15 cellular contexts compared by ENCODE assay signal in the genomic region with DNA sequence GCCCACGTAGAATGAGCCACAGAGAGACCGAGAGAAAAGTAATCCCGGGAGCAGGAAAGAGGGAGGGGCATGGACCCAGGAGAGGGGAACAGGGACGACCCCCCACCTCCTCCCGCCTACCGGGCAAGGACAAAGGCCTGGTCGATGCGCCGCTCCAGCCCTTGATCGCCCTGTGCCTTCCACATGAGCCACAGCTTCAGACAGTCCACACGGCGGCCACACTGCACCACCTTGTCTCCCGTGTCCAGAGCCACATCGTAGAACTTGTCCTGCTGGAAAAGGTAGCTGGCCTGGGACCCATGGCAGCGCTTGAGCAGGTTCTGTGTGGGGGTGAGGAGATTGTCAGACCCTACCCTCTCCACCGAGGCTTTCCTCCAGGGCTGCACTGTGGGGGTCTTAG. TPM values are rescaled to one million over a fixed set of nuclear protein-coding genes. Genes with fewer than 3 reads are reported as not detected.
DNase-seq lines count a peak whose midpoint lies in the region; ATAC-seq, FAIRE-seq and TF ChIP-seq lines count a peak whose summit lies in the region.
"Had no signal": no experiment of that assay in that cellular context is flagged by ENCODE, and none has a peak within 500 bp of the region (broad histone marks: within the 10 kb centered on the region; RNA-seq: fewer than 3 reads in every experiment).

No MANE protein-coding gene starts in this region.

- no peaks in the 10 kb centered on the region for H3K36me3 Mint-ChIP-seq in activated CD4-positive, alpha-beta T cell treated with anti-CD3 and anti-CD28 coated beads for 36 hours (ENCODE audit: low read depth)
- H3K36me3 Mint-ChIP-seq in activated CD4-positive, alpha-beta T cell treated with anti-CD3 and anti-CD28 coated beads, Interleukin-2, amount 10 ng/mL, durations not matched to agents 24 days and 14 days (ENCODE audit: low read depth) = no peaks in the 10 kb centered on the region
- H3K36me3 Mint-ChIP-seq: memory B cell had no signal

- H3K27me3 ChIP-seq in MM.1S (replicated peaks; ENCODE audit: insufficient read depth, low read length) (no peaks in the 10 kb centered on the region), H1 (replicated peaks in 1 of 4; ENCODE audit: control insufficient read depth in 3 of 4, extremely low read depth in 1 of 4, insufficient read depth in 3 of 4, low read length in 3 of 4) (peaks cover 0 to 13% (median 7%) of the 10 kb centered on the region in 4 experiments; a peak in 5 of 7 replicates)

- H2BK15ac ChIP-seq in H1 (ENCODE audit: low read length) = no peak overlapping the region

- CTCF ChIA-PET in activated CD4-positive, alpha-beta T cell treated with anti-CD3 and anti-CD28 coated beads for 36 hours (lab: Charles Lee) = interaction anchor here (0.6 to 7.7 kb wide), 51 partner anchors 9 to 1817 kb away, joined by 3 to 94 read pairs (median 4); partner anchors contain the start of genes AAAS, CSAD, ESPL1 and PFDN5
- CTCF ChIA-PET in H1 (lab: Charles Lee; ENCODE audit: partially characterized antibody) = interaction anchor here (0.6 to 8.2 kb wide), 61 partner anchors 9 to 1253 kb away, joined by 3 to 101 read pairs (median 6); partner anchors contain the start of genes AAAS, CSAD, ESPL1 and IGFBP6

- no peak overlapping the region for H2AFZ ChIP-seq in MM.1S (ENCODE audit: low read length)
- no peak overlapping the region for H2AFZ ChIP-seq in H1 (ENCODE audit: low read length)

- no peak for TF ChIP-seq RAD21 in H1 (IDR thresholded peaks at IDR 0.05 in 1 of 2, conservative IDR thresholded peaks at IDR 0.05 in 1 of 2; ENCODE audit: low read depth in 2 of 2, low read length in 2 of 2)

- H3K23me2 ChIP-seq in H1 (ENCODE audit: low read depth, low read length) = no peaks in the 10 kb centered on the region

- no peak overlapping the region for H2BK20ac ChIP-seq in H1 (ENCODE audit: low read length)

- no peak overlapping the region for H3K27ac ChIP-seq in MM.1S (ENCODE audit: low read length)
- H3K27ac ChIP-seq in H1 (ENCODE audit: low read depth, low read length) = no peak overlapping the region

- H4K91ac ChIP-seq in H1 (replicated peaks; ENCODE audit: insufficient read length, low read length) = no peak overlapping the region

- H2BK5ac ChIP-seq in H1 (ENCODE audit: low read depth, low read length) = peak overlapping the region; percentile 16; the same call in 1 of the 2 replicates

- no peak for TF ChIP-seq CTCF in MM.1S (IDR thresholded peaks at IDR 0.05; ENCODE audit: low read length)
- TF ChIP-seq CTCF in H1 (IDR thresholded peaks at IDR 0.05; ENCODE audit: control extremely low read depth in 1 of 3, insufficient read depth in 1 of 3, low read depth in 1 of 3, low read length in 3 of 3) = no peak

- peaks cover 7% of the 10 kb centered on the region; the same call in 1 of the 2 replicates for H3K4me1 ChIP-seq in MM.1S (ENCODE audit: low read length)
- H3K4me1 ChIP-seq in H1 (replicated peaks in 1 of 4; ENCODE audit: control insufficient read depth in 3 of 4, insufficient read depth in 4 of 4, low read length in 3 of 4) = peaks cover 0 to 3% (median 1%) of the 10 kb centered on the region in 4 experiments; a peak in 2 of 7 replicates

- TF ChIP-seq EP300 in H1 (IDR thresholded peaks at IDR 0.05; ENCODE audit: borderline replicate concordance in 1 of 2, low read depth in 2 of 2, low read length in 2 of 2) = no peak

- no peaks in the 10 kb centered on the region for H3K9me2 ChIP-seq in MM.1S (replicated peaks; ENCODE audit: insufficient read depth, low read length)

- WGBS in H1 (ENCODE audit: extremely low coverage in 1 of 2, insufficient coverage in 1 of 2, insufficient read length in 1 of 2, insufficient replicate concordance in 2 of 2, low coverage in 1 of 2, low lambda C conversion rate in 2 of 2, missing lambda C conversion rate in 1 of 2), 2 experiments = 77% methylated on average over 10 of the region's 16 CpGs; no CpG with 5 or more reads in 1 of the 2 experiments

- POLR2A ChIA-PET in activated CD4-positive, alpha-beta T cell treated with anti-CD3 and anti-CD28 coated beads for 36 hours (lab: Charles Lee) = interaction anchor here (0.6 to 1.3 kb wide), 3 partner anchors 21 to 100 kb away, joined by 3 to 4 read pairs (median 3); partner anchors contain the start of gene CSAD
- POLR2A ChIA-PET in H1 (lab: Charles Lee; ENCODE audit: partially characterized antibody) = interaction anchor here (1.0 to 3.9 kb wide), 13 partner anchors 9 to 161 kb away, joined by 3 to 18 read pairs (median 4); partner anchors contain the start of genes CSAD and ZNF740

- H3K4me3 ChIP-seq in MM.1S (ENCODE audit: low read length) (no peak overlapping the region), H1 (ENCODE audit: extremely low read depth in 1 of 4, insufficient read depth in 2 of 4, low read depth in 3 of 4, low read length in 4 of 4) (peak overlapping the region in 1 of 4 experiments; percentile 45; a peak in 2 of 8 replicates)

- H3K4me3 Mint-ChIP-seq in activated CD4-positive, alpha-beta T cell treated with anti-CD3 and anti-CD28 coated beads for 36 hours = peak overlapping the region; percentile 27
- no peak overlapping the region for H3K4me3 Mint-ChIP-seq in activated CD4-positive, alpha-beta T cell treated with anti-CD3 and anti-CD28 coated beads, Interleukin-2, amount 10 ng/mL, durations not matched to agents 24 days and 14 days
- H3K4me3 Mint-ChIP-seq: memory B cell; naive thymus-derived CD8-positive, alpha-beta T cell had no signal

- H3K9me3 ChIP-seq in MM.1S (replicated peaks; ENCODE audit: insufficient read depth, low read length) (no peaks in the 10 kb centered on the region), H1 (ENCODE audit: insufficient read depth in 2 of 2, low read depth in 1 of 2, low read length in 1 of 2) (no peaks in the 10 kb centered on the region)

- no peaks in the 10 kb centered on the region for H3K79me1 ChIP-seq in H1 (ENCODE audit: low read depth, low read length)

- H3K9ac ChIP-seq in MM.1S (ENCODE audit: low read length) (no peak overlapping the region), H1 (replicated peaks in 1 of 4; ENCODE audit: extremely low read depth in 1 of 4, low read depth in 3 of 4, low read length in 3 of 4) (no peak overlapping the region)

- H3K4me1 Mint-ChIP-seq in activated CD4-positive, alpha-beta T cell treated with anti-CD3 and anti-CD28 coated beads for 36 hours = peaks cover 11% of the 10 kb centered on the region
- peaks cover 9% of the 10 kb centered on the region for H3K4me1 Mint-ChIP-seq in activated CD4-positive, alpha-beta T cell treated with anti-CD3 and anti-CD28 coated beads, Interleukin-2, amount 10 ng/mL, durations not matched to agents 24 days and 14 days

- H3F3A ChIP-seq in MM.1S (ENCODE audit: insufficient read depth, low read length) = 0 out of 2 replicates have a peak, but pooled peaks cover 5% of the 10 kb centered on the region

- no peak overlapping the region for H4K8ac ChIP-seq in H1 (ENCODE audit: extremely low read depth, insufficient read depth, low read length)

- no peak for DNase-seq in activated CD4-positive, alpha-beta T cell treated with anti-CD3 and anti-CD28 coated beads for 36 hours
- no peak for DNase-seq in activated CD4-positive, alpha-beta T cell treated with anti-CD3 and anti-CD28 coated beads, Interleukin-2, amount 10 ng/mL, durations not matched to agents 24 days and 14 days
- DNase-seq in MM.1S (no peak), H1 (ENCODE audit: low read depth in 1 of 2, low spot score in 2 of 2) (no peak), sciatic nerve (ENCODE audit: low spot score) (no peak), NCI-H1930 (lab: John Stamatoyannopoulos, UW) (no peak)

- H2AK5ac ChIP-seq in H1 (ENCODE audit: low read depth, low read length) = no peak overlapping the region

- H2BK12ac ChIP-seq in H1 (ENCODE audit: low read depth, low read length) = no peak overlapping the region

- no peak for FAIRE-seq in H1 (lab: Jason Lieb, UNC)
- FAIRE-seq: astrocyte, small intestine had no signal

- H4K20me1 ChIP-seq in MM.1S (ENCODE audit: insufficient read depth, low read length) (no peaks in the 10 kb centered on the region), H1 (replicated peaks in 1 of 2; ENCODE audit: control insufficient read depth in 1 of 2, insufficient read depth in 2 of 2, low read length in 2 of 2) (no peaks in the 10 kb centered on the region)

- no peak overlapping the region for H3K23ac ChIP-seq in H1 (ENCODE audit: insufficient read length)

- H2BK120ac ChIP-seq in H1 (replicated peaks; ENCODE audit: low read depth, low read length) = no peak overlapping the region

- H3K27ac Mint-ChIP-seq in activated CD4-positive, alpha-beta T cell treated with anti-CD3 and anti-CD28 coated beads for 36 hours = no peak overlapping the region
- H3K27ac Mint-ChIP-seq in activated CD4-positive, alpha-beta T cell treated with anti-CD3 and anti-CD28 coated beads, Interleukin-2, amount 10 ng/mL, durations not matched to agents 24 days and 14 days = no peak overlapping the region
- H3K27ac Mint-ChIP-seq: memory B cell had no signal

- no peak overlapping the region for H3K4ac ChIP-seq in H1 (replicated peaks; ENCODE audit: insufficient read length, low read depth, low read length)

- no peak overlapping the region for H3K14ac ChIP-seq in H1 (ENCODE audit: insufficient read length)

- no peaks in the 10 kb centered on the region for H3K9me3 Mint-ChIP-seq in activated CD4-positive, alpha-beta T cell treated with anti-CD3 and anti-CD28 coated beads for 36 hours (ENCODE audit: low read depth)
- no peaks in the 10 kb centered on the region for H3K9me3 Mint-ChIP-seq in activated CD4-positive, alpha-beta T cell treated with anti-CD3 and anti-CD28 coated beads, Interleukin-2, amount 10 ng/mL, durations not matched to agents 24 days and 14 days
- H3K9me3 Mint-ChIP-seq: memory B cell; naive thymus-derived CD8-positive, alpha-beta T cell had no signal

- H3K56ac ChIP-seq in H1 (replicated peaks; ENCODE audit: insufficient read length, low read depth, low read length) = no peak overlapping the region

- H3K4me2 ChIP-seq in MM.1S (ENCODE audit: low read depth, low read length) (0 out of 2 replicates have a peak overlapping the region, but pooled peaks have one; percentile 35), H1 (ENCODE audit: insufficient read depth in 1 of 2, low read depth in 2 of 2, low read length in 2 of 2) (peak overlapping the region; percentile 3 to 54; a peak in 3 of 4 replicates)

- intact Hi-C loops in activated CD4-positive, alpha-beta T cell treated with anti-CD3 and anti-CD28 coated beads for 36 hours (cut with DNase I, micrococcal nuclease) = loop anchor here (1.0 to 2.0 kb wide), 12 partner anchors 20 to 185 kb away; partner anchors contain the start of genes PFDN5 (in 2 of the 2), AAAS (in 1 of the 2), CSAD (in 1 of the 2) and ESPL1 (in 1 of the 2)
- intact Hi-C loops in activated CD4-positive, alpha-beta T cell treated with anti-CD3 and anti-CD28 coated beads, Interleukin-2, amount 10 ng/mL, durations not matched to agents 24 days and 14 days (cut with micrococcal nuclease) = loop anchor here (1.0 to 5.0 kb wide), 9 partner anchors 30 to 185 kb away; partner anchors contain the start of genes AAAS, ESPL1 and PFDN5
- intact Hi-C loops in sciatic nerve (cut with DNase I) = loop anchor here (5.0 kb wide), 1 partner anchor 37 kb away; no protein-coding TSS in a partner anchor

- no peaks in the 10 kb centered on the region for H3K27me3 Mint-ChIP-seq in activated CD4-positive, alpha-beta T cell treated with anti-CD3 and anti-CD28 coated beads for 36 hours
- no peaks in the 10 kb centered on the region for H3K27me3 Mint-ChIP-seq in activated CD4-positive, alpha-beta T cell treated with anti-CD3 and anti-CD28 coated beads, Interleukin-2, amount 10 ng/mL, durations not matched to agents 24 days and 14 days
- H3K27me3 Mint-ChIP-seq: activated CD8-positive, alpha-beta memory T cell treated with anti-CD3 and anti-CD28 coated beads, Interleukin-2, amount 10 ng/mL, durations not matched to agents 7 days and 5 days; memory B cell; naive thymus-derived CD8-positive, alpha-beta T cell had no signal

- H3K36me3 ChIP-seq in MM.1S (replicated peaks; ENCODE audit: insufficient read depth, low read length) (no peaks in the 10 kb centered on the region), H1 (ENCODE audit: control insufficient read depth in 2 of 4, insufficient read depth in 4 of 4, low read length in 3 of 4) (no peaks in the 10 kb centered on the region)

- ATAC-seq in activated CD4-positive, alpha-beta T cell treated with anti-CD3 and anti-CD28 coated beads for 36 hours = no peak
- ATAC-seq in sciatic nerve = peak; percentile 16
- ATAC-seq in GM18868 (IDR thresholded peaks at IDR 0.05; ENCODE audit: unreplicated experiment) = no peak
- no peak for ATAC-seq in HG03520 (IDR thresholded peaks at IDR 0.05; ENCODE audit: unreplicated experiment)

- H3K18ac ChIP-seq in H1 (ENCODE audit: extremely low read depth, low read length) = no peak overlapping the region

- H4K5ac ChIP-seq in H1 (ENCODE audit: insufficient read length, low read depth, low read length) = no peak overlapping the region

- no peak for TF ChIP-seq POLR2A in H1 (IDR thresholded peaks at IDR 0.05; ENCODE audit: control extremely low read depth in 1 of 2, low read depth in 2 of 2, low read length in 2 of 2)

- H3K79me2 ChIP-seq in MM.1S (ENCODE audit: low read length) (no peaks in the 10 kb centered on the region), H1 (ENCODE audit: control insufficient read depth in 1 of 2, insufficient read depth in 2 of 2, low read length in 2 of 2) (no peaks in the 10 kb centered on the region)

RNA-seq across cellular contexts. Expression of gene ZNF740, which starts 20.5 kb away (rescaled TPM):
- 10 to 100 TPM; 34.9 to 40.2 TPM for total RNA-seq in activated CD4-positive, alpha-beta T cell treated with anti-CD3 and anti-CD28 coated beads for 36 hours
- 44.0 and 50.5 TPM in 2 replicates for total RNA-seq in activated CD4-positive, alpha-beta T cell treated with anti-CD3 and anti-CD28 coated beads, Interleukin-2, amount 10 ng/mL, durations not matched to agents 24 days and 14 days
- 35.6 and 40.0 TPM in 2 replicates for total RNA-seq in H1 (2021; fragmentation: NEBNext Ultra II Directional; extraction: Animal tissue kit (Norgen Biotek cat#: 25700))
- 7.6 and 8.2 TPM in 2 replicates for polyA plus RNA-seq in H1 (2011; rRNA removed)
- polyA plus RNA-seq in H1 (2011; cell fraction: cytosol; rRNA removed) = 11.3 TPM
- polyA plus RNA-seq in H1 (2011; cell fraction: nucleus; rRNA removed) = 19.1 TPM
- polyA plus RNA-seq in H1 (2012, experiment 1 of 2) = 12.5 to 15.6 TPM (median 15.4 TPM) in 4 replicates
- 3.9 TPM for polyA plus RNA-seq in H1 (2012, experiment 2 of 2)
- polyA plus RNA-seq in H1 (2013, experiment 1 of 2) = 7.8 TPM
- polyA plus RNA-seq in H1 (2013, experiment 2 of 2) = 7.2 TPM
- 20.4 and 28.1 TPM in 2 replicates for polyA minus RNA-seq in H1 (2011; rRNA and poly(A)+ RNA removed)
- 7.6 TPM for polyA minus RNA-seq in H1 (2011; cell fraction: cytosol; rRNA and poly(A)+ RNA removed)
- polyA minus RNA-seq in H1 (2011; cell fraction: nucleus; rRNA and poly(A)+ RNA removed) = 43.3 TPM
- 51.0 TPM for total RNA-seq in sciatic nerve

RNA-seq across cellular contexts. Expression of gene CSAD, which starts 20.7 kb away (rescaled TPM):
- total RNA-seq in activated CD4-positive, alpha-beta T cell treated with anti-CD3 and anti-CD28 coated beads for 36 hours = 10 to 100 TPM; 20.0 to 23.1 TPM
- 21.6 and 25.6 TPM in 2 replicates for total RNA-seq in activated CD4-positive, alpha-beta T cell treated with anti-CD3 and anti-CD28 coated beads, Interleukin-2, amount 10 ng/mL, durations not matched to agents 24 days and 14 days
- 8.8 and 10.0 TPM in 2 replicates for total RNA-seq in H1 (2021; fragmentation: NEBNext Ultra II Directional; extraction: Animal tissue kit (Norgen Biotek cat#: 25700))
- 11.3 and 15.4 TPM in 2 replicates for polyA plus RNA-seq in H1 (2011; rRNA removed)
- polyA plus RNA-seq in H1 (2011; cell fraction: cytosol; rRNA removed) = 18.1 TPM
- polyA plus RNA-seq in H1 (2011; cell fraction: nucleus; rRNA removed) = 55.6 TPM
- polyA plus RNA-seq in H1 (2012, experiment 1 of 2) = 11.4 to 14.0 TPM (median 12.7 TPM) in 4 replicates
- polyA plus RNA-seq in H1 (2012, experiment 2 of 2) = 5.2 TPM
- polyA plus RNA-seq in H1 (2013, experiment 1 of 2) = 5.6 TPM
- polyA plus RNA-seq in H1 (2013, experiment 2 of 2) = 4.5 TPM
- 5.1 and 7.6 TPM in 2 replicates for polyA minus RNA-seq in H1 (2011; rRNA and poly(A)+ RNA removed)
- 6.6 TPM for polyA minus RNA-seq in H1 (2011; cell fraction: cytosol; rRNA and poly(A)+ RNA removed)
- 9.2 TPM for polyA minus RNA-seq in H1 (2011; cell fraction: nucleus; rRNA and poly(A)+ RNA removed)
- total RNA-seq in sciatic nerve = 81.7 TPM

RNA-seq across cellular contexts. Expression of gene ITGB7, which starts 47.1 kb away (rescaled TPM):
- total RNA-seq in activated CD4-positive, alpha-beta T cell treated with anti-CD3 and anti-CD28 coated beads for 36 hours = 10 to 100 TPM; 73.0 to 77.6 TPM
- 226 and 239 TPM in 2 replicates for total RNA-seq in activated CD4-positive, alpha-beta T cell treated with anti-CD3 and anti-CD28 coated beads, Interleukin-2, amount 10 ng/mL, durations not matched to agents 24 days and 14 days
- 0.54 and 1.2 TPM in 2 replicates for total RNA-seq in H1 (2021; fragmentation: NEBNext Ultra II Directional; extraction: Animal tissue kit (Norgen Biotek cat#: 25700))
- 0.25 and 0.35 TPM in 2 replicates for polyA plus RNA-seq in H1 (2011; rRNA removed)
- polyA plus RNA-seq in H1 (2011; cell fraction: cytosol; rRNA removed) = 0.17 TPM
- 2.2 TPM for polyA plus RNA-seq in H1 (2011; cell fraction: nucleus; rRNA removed)
- polyA plus RNA-seq in H1 (2012, experiment 1 of 2) = 0.29 to 0.72 TPM (median 0.58 TPM) in 4 replicates
- polyA plus RNA-seq in H1 (2012, experiment 2 of 2) = 0.22 TPM
- 0.45 TPM for polyA plus RNA-seq in H1 (2013, experiment 1 of 2)
- polyA plus RNA-seq in H1 (2013, experiment 2 of 2) = 0.40 TPM
- polyA minus RNA-seq in H1 (2011; rRNA and poly(A)+ RNA removed) = 0.80 and 1.0 TPM in 2 replicates
- polyA minus RNA-seq in H1 (2011; cell fraction: cytosol; rRNA and poly(A)+ RNA removed) = not detected
- not detected for polyA minus RNA-seq in H1 (2011; cell fraction: nucleus; rRNA and poly(A)+ RNA removed)
- 33.4 TPM for total RNA-seq in sciatic nerve

RNA-seq across cellular contexts. Expression of gene SOAT2, which starts 56.7 kb away (rescaled TPM):
- under 1 TPM; 0.57 to 0.79 TPM for total RNA-seq in activated CD4-positive, alpha-beta T cell treated with anti-CD3 and anti-CD28 coated beads for 36 hours
- total RNA-seq in activated CD4-positive, alpha-beta T cell treated with anti-CD3 and anti-CD28 coated beads, Interleukin-2, amount 10 ng/mL, durations not matched to agents 24 days and 14 days = not detected in 2 replicates
- not detected in 2 replicates for total RNA-seq in H1 (2021; fragmentation: NEBNext Ultra II Directional; extraction: Animal tissue kit (Norgen Biotek cat#: 25700))
- 0.08 and 0.13 TPM in 2 replicates for polyA plus RNA-seq in H1 (2011; rRNA removed)
- 0.12 TPM for polyA plus RNA-seq in H1 (2011; cell fraction: cytosol; rRNA removed)
- polyA plus RNA-seq in H1 (2011; cell fraction: nucleus; rRNA removed) = 0.21 TPM
- polyA plus RNA-seq in H1 (2012, experiment 1 of 2) = not detected in 4 replicates
- polyA plus RNA-seq in H1 (2012, experiment 2 of 2) = not detected
- 0.04 TPM for polyA plus RNA-seq in H1 (2013, experiment 1 of 2)
- not detected for polyA plus RNA-seq in H1 (2013, experiment 2 of 2)
- not detected in 2 replicates for polyA minus RNA-seq in H1 (2011; rRNA and poly(A)+ RNA removed)
- not detected for polyA minus RNA-seq in H1 (2011; cell fraction: cytosol; rRNA and poly(A)+ RNA removed)
- not detected for polyA minus RNA-seq in H1 (2011; cell fraction: nucleus; rRNA and poly(A)+ RNA removed)
- 1.2 TPM for total RNA-seq in sciatic nerve
- total RNA-seq: astrocyte; Right ventricle myocardium inferior; T-helper 1 cell treated with Interleukin-12 subunit alpha and Interleukin-12 subunit beta and Interleukin-4 antibody, amounts not matched to agents 30 ng/mL and 1 ng/mL, for 36 hours had no signal

Comparison
In these comparisons a context has a peak if more than half of its experiments do, and no peak if none do; other contexts are left out.
1. RNA of gene ITGB7, which starts 47.1 kb away (total RNA-seq): 226 to 239 TPM in activated CD4-positive, alpha-beta T cell treated with anti-CD3 and anti-CD28 coated beads, Interleukin-2, amount 10 ng/mL, durations not matched to agents 24 days and 14 days, 73.0 to 77.6 TPM in activated CD4-positive, alpha-beta T cell treated with anti-CD3 and anti-CD28 coated beads for 36 hours and 33.4 TPM in sciatic nerve (single experiment); 0.54 to 1.2 TPM in H1; every median in the first group is over 10 times any median in the second.